ENCODE assay signal across 8 cellular contexts in genomic region chr9:71619926-71620325, GRCh38.
"Had no signal": no experiment of that assay in that cellular context is flagged by ENCODE, and none has a peak within 500 bp of the region (broad histone marks: within the 10 kb centered on the region; RNA-seq: fewer than 3 reads in every experiment).

No MANE protein-coding gene starts in this region.

- ATAC-seq: GM12878 had no signal

- FAIRE-seq: G401.6, GM12878, GM12891, GM12892, GM18507, GM19239 had no signal

- DNase-seq: GDM1, GF-D8 had no signal

- H3K4me3 ChIP-seq: GM12878 had no signal
